Comparison of ENCODE assay signal across 27 cellular contexts in genomic region chr17:19265755-19266154, GRCh38. TPM values are rescaled to one million over a fixed set of nuclear protein-coding genes. Genes with fewer than 3 reads are reported as not detected.
DNase-seq lines count a peak whose midpoint lies in the region; ATAC-seq and TF ChIP-seq lines count a peak whose summit lies in the region.
"Had no signal": no experiment of that assay in that cellular context is flagged by ENCODE, and none has a peak within 500 bp of the region (broad histone marks: within the 10 kb centered on the region; RNA-seq: fewer than 3 reads in every experiment).

No MANE protein-coding gene starts in this region.

- no peak for TF ChIP-seq CTCF in HFFc6 (IDR thresholded peaks at IDR 0.05)
- no peak for TF ChIP-seq CTCF in mesothelial cell of epicardium (IDR thresholded peaks at IDR 0.05; ENCODE audit: unreplicated experiment)
- no peak for TF ChIP-seq CTCF in CD4-positive, alpha-beta T cell (IDR thresholded peaks at IDR 0.05)

- in situ Hi-C loops in G401 (cut with HindIII; ENCODE audit: low sequenced_read_pairs): no loop called here

- H3K27me3 ChIP-seq in CD4-positive, alpha-beta T cell (ENCODE audit: control insufficient read depth, insufficient read depth, low read length): no peaks in the 10 kb centered on the region
- H3K27me3 ChIP-seq: BE2C, breast epithelium, SJSA1, testis had no signal

- H3K9me3 ChIP-seq in CD4-positive, alpha-beta T cell (ENCODE audit: control insufficient read depth, low read length): no peaks in the 10 kb centered on the region
- H3K9me3 ChIP-seq: BE2C, breast epithelium, SJSA1, testis had no signal

- H3K4me1 Mint-ChIP-seq in HFFc6 (ENCODE audit: low read depth) (peaks cover 58% of the 10 kb centered on the region), mesothelial cell of epicardium (peaks cover 36% of the 10 kb centered on the region), immature natural killer cell (no peaks in the 10 kb centered on the region)
- H3K4me1 Mint-ChIP-seq in CD4-positive, alpha-beta T cell (ENCODE audit: low read depth): no peaks in the 10 kb centered on the region
- H3K4me1 Mint-ChIP-seq: activated naive CD4-positive, alpha-beta T cell treated with anti-CD3 and anti-CD28 coated beads, Interleukin-2, amount 10 ng/mL, durations not matched to agents 7 days and 5 days had no signal

- peak overlapping the region; percentile 5 for H3K27ac Mint-ChIP-seq in HFFc6
- H3K27ac Mint-ChIP-seq in mesothelial cell of epicardium: peak overlapping the region; percentile 63
- H3K27ac Mint-ChIP-seq in CD4-positive, alpha-beta T cell: no peak overlapping the region
- H3K27ac Mint-ChIP-seq in immature natural killer cell: peak overlapping the region in 1 of 6 donors; percentile 18
- H3K27ac Mint-ChIP-seq: activated CD4-positive, alpha-beta memory T cell treated with anti-CD3 and anti-CD28 coated beads for 36 hours; activated naive CD4-positive, alpha-beta T cell treated with anti-CD3 and anti-CD28 coated beads, Interleukin-2, amount 10 ng/mL, durations not matched to agents 7 days and 5 days; stimulated activated naive B cell treated with anti-CD40 and anti-IgM and Interleukin-4, amounts not matched to agents 10 μg/mL and 1 μg/mL and 100 μg/mL, for 72 hours had no signal

- CTCF ChIA-PET in CD4-positive, alpha-beta T cell (lab: Charles Lee): no interaction called here

- H3K4me3 Mint-ChIP-seq in HFFc6 (no peak overlapping the region), mesothelial cell of epicardium (no peak overlapping the region), immature natural killer cell (no peak overlapping the region)
- no peak overlapping the region for H3K4me3 Mint-ChIP-seq in CD4-positive, alpha-beta T cell
- H3K4me3 Mint-ChIP-seq: activated CD4-positive, alpha-beta memory T cell treated with anti-CD3 and anti-CD28 coated beads for 36 hours; activated naive CD4-positive, alpha-beta T cell treated with anti-CD3 and anti-CD28 coated beads, Interleukin-2, amount 10 ng/mL, durations not matched to agents 7 days and 5 days; stimulated activated naive B cell treated with anti-CD40 and anti-IgM and Interleukin-4, amounts not matched to agents 10 μg/mL and 1 μg/mL and 100 μg/mL, for 72 hours had no signal

- intact Hi-C loops in CD4-positive, alpha-beta T cell (cut with DNase I, micrococcal nuclease): no loop called here

- POLR2A ChIA-PET in CD4-positive, alpha-beta T cell (lab: Charles Lee): no interaction called here

- no peaks in the 10 kb centered on the region for H3K9me3 Mint-ChIP-seq in HFFc6
- no peaks in the 10 kb centered on the region for H3K9me3 Mint-ChIP-seq in mesothelial cell of epicardium
- no peaks in the 10 kb centered on the region for H3K9me3 Mint-ChIP-seq in CD4-positive, alpha-beta T cell
- no peaks in the 10 kb centered on the region for H3K9me3 Mint-ChIP-seq in immature natural killer cell
- H3K9me3 Mint-ChIP-seq: activated CD4-positive, alpha-beta memory T cell treated with anti-CD3 and anti-CD28 coated beads for 36 hours; activated naive CD4-positive, alpha-beta T cell treated with anti-CD3 and anti-CD28 coated beads, Interleukin-2, amount 10 ng/mL, durations not matched to agents 7 days and 5 days; stimulated activated naive B cell treated with anti-CD40 and anti-IgM and Interleukin-4, amounts not matched to agents 10 μg/mL and 1 μg/mL and 100 μg/mL, for 72 hours had no signal

- H3K36me3 Mint-ChIP-seq in HFFc6 (ENCODE audit: low read depth): peaks cover 13% of the 10 kb centered on the region; the same call in 1 of the 2 replicates
- peaks cover 4% of the 10 kb centered on the region for H3K36me3 Mint-ChIP-seq in mesothelial cell of epicardium
- no peaks in the 10 kb centered on the region for H3K36me3 Mint-ChIP-seq in CD4-positive, alpha-beta T cell (ENCODE audit: low read depth)
- no peaks in the 10 kb centered on the region for H3K36me3 Mint-ChIP-seq in immature natural killer cell
- H3K36me3 Mint-ChIP-seq: activated CD4-positive, alpha-beta memory T cell treated with anti-CD3 and anti-CD28 coated beads for 36 hours; activated naive CD4-positive, alpha-beta T cell treated with anti-CD3 and anti-CD28 coated beads, Interleukin-2, amount 10 ng/mL, durations not matched to agents 7 days and 5 days had no signal

- peak overlapping the region; percentile 89 for H3K27ac ChIP-seq in angular gyrus (ENCODE audit: low read depth, low read length)
- H3K27ac ChIP-seq in substantia nigra (ENCODE audit: low read depth, low read length, poor library complexity, severe bottlenecking): peak overlapping the region; percentile 83
- H3K27ac ChIP-seq in CD4-positive, alpha-beta T cell (ENCODE audit: low read depth, low read length): no peak overlapping the region
- H3K27ac ChIP-seq: breast epithelium, KMS-11, SJSA1, testis had no signal

- no peak for DNase-seq in HFFc6
- DNase-seq in mesothelial cell of epicardium (ENCODE audit: low spot score in 2 of 2, unreplicated experiment in 2 of 2): no peak
- DNase-seq in substantia nigra (lab: John Stamatoyannopoulos, UW): no peak
- no peak for DNase-seq in CD4-positive, alpha-beta T cell
- DNase-seq in immature natural killer cell: no peak
- DNase-seq in SKM-1 (lab: John Stamatoyannopoulos, UW; ENCODE audit: unreplicated experiment): no peak
- DNase-seq in G401 (ENCODE audit: low spot score): no peak
- DNase-seq: ACHN; activated CD4-positive, alpha-beta memory T cell treated with anti-CD3 and anti-CD28 coated beads for 36 hours; activated CD8-positive, alpha-beta memory T cell treated with anti-CD3 and anti-CD28 coated beads, Interleukin-2, amount 50 U/mL, for 48 hours; activated naive CD4-positive, alpha-beta T cell treated with anti-CD3 and anti-CD28 coated beads, Interleukin-2, amount 10 ng/mL, durations not matched to agents 7 days and 5 days; BE2C; DMS53; MM.1S; NCI-H1417 treated with DMSO at 0.1 percent for 48 hours; NCI-H2081; NCI-H226; NCI-H69; stimulated activated naive B cell treated with anti-CD40 and anti-IgM and Interleukin-4, amounts not matched to agents 10 μg/mL and 1 μg/mL and 100 μg/mL, for 72 hours; T-helper 1 cell; testis had no signal

- no peak for ATAC-seq in CD4-positive, alpha-beta T cell (ENCODE audit: poor library complexity)
- ATAC-seq: activated CD4-positive, CD25-positive, alpha-beta regulatory T cell treated with anti-CD3 and anti-CD28 coated beads, Interleukin-2, amount 50 U/mL, for 24 hours; sciatic nerve had no signal

- H3K27me3 Mint-ChIP-seq in HFFc6 (ENCODE audit: insufficient read depth) (no peaks in the 10 kb centered on the region; the same call in 1 of the 2 replicates), mesothelial cell of epicardium (ENCODE audit: low read depth) (no peaks in the 10 kb centered on the region), immature natural killer cell (ENCODE audit: low read depth in 3 of 3) (peaks cover 4 to 11% (median 10%) of the 10 kb centered on the region in 3 donors)
- H3K27me3 Mint-ChIP-seq in CD4-positive, alpha-beta T cell: peaks cover 20% of the 10 kb centered on the region

RNA-seq across cellular contexts. Expression of gene EPN2, which starts 28.6 kb away (rescaled TPM):
- 10 to 100 TPM; 40.1 to 47.4 (median 42.7) TPM for total RNA-seq in HFFc6 (2021; fragmentation: NEBNext Ultra II Directional; extraction: Animal tissue kit (Norgen Biotek cat#: 25700))
- total RNA-seq in mesothelial cell of epicardium: 68.3 to 76.7 TPM (median 70.2 TPM) in 3 replicates
- 10 to 100 TPM; 11.9 to 12.3 TPM for total RNA-seq in CD4-positive, alpha-beta T cell
- 1 to 10 TPM in 1 of 3 donors, under 1 TPM in 1, not detected in 1; 0.84 to 8.1 TPM for polyA plus RNA-seq in immature natural killer cell
- total RNA-seq in G401 (2014; rRNA removed; shearing (Covaris generic)): 18.8 and 20.8 TPM in 2 replicates
